In genomic region chr2:168307379-168307778, GRCh38 we compare ENCODE assay signal across 27 cellular contexts.
"Had no signal": no experiment of that assay in that cellular context is flagged by ENCODE, and none has a peak within 500 bp of the region (broad histone marks: within the 10 kb centered on the region; RNA-seq: fewer than 3 reads in every experiment).

No MANE protein-coding gene starts in this region.

- H3K9me3 ChIP-seq: suprapubic skin, testis, thoracic aorta, thyroid gland, upper lobe of right lung, uterus, vagina had no signal

- H3K4me1 ChIP-seq: suprapubic skin, testis, tibial nerve, upper lobe of left lung, upper lobe of right lung, uterus had no signal

- H3K27ac ChIP-seq: stomach, suprapubic skin, testis, thoracic aorta, thyroid gland, tibial artery, tibial nerve, transverse colon, upper lobe of left lung, upper lobe of right lung, uterus, vagina had no signal

- ATAC-seq: stimulated activated effector memory CD8-positive, alpha-beta T cell treated with anti-CD3 and anti-CD28 coated beads, Interleukin-12 subunit alpha, Interleukin-12 subunit beta, amount 100 ng/mL, for 72 hours; stimulated activated memory B cell treated with anti-CD40 and anti-IgM and Interleukin-4, amounts not matched to agents 10 μg/mL and 1 μg/mL and 100 μg/mL, for 72 hours; stimulated activated naive B cell treated with anti-CD40 and anti-IgM and Interleukin-4, amounts not matched to agents 10 μg/mL and 1 μg/mL and 100 μg/mL, for 72 hours; stimulated activated naive CD8-positive, alpha-beta T cell treated with anti-CD3 and anti-CD28 coated beads, Interleukin-15, amount 100 ng/mL, for 72 hours; stimulated activated naive CD8-positive, alpha-beta T cell treated with anti-CD3 and anti-CD28 coated beads, Interleukin-15, Interleukin-2, amounts not matched to agents 100 U/mL and 50 U/mL, for 24 hours; upper lobe of right lung had no signal

- FAIRE-seq: urothelium cell line had no signal

- H3K4me3 ChIP-seq: stomach, suprapubic skin, testis, thoracic aorta, thyroid gland, tibial artery, tibial nerve, transverse colon, upper lobe of left lung, upper lobe of right lung, uterus, vagina had no signal

- H3K36me3 ChIP-seq: stomach, suprapubic skin, thoracic aorta, thyroid gland, tibial artery, tibial nerve, transverse colon, upper lobe of left lung, upper lobe of right lung, uterus, vagina had no signal

- DNase-seq: stimulated activated CD4-positive, alpha-beta T cell treated with anti-CD3 and anti-CD28 coated beads, Interleukin-2, amount 100 ng/mL, for 48 hours; stimulated activated CD4-positive, alpha-beta T cell treated with anti-CD3 and anti-CD28 coated beads, Interleukin-4, amount 100 ng/mL, for 1 hour; stimulated activated CD4-positive, alpha-beta T cell treated with anti-CD3 and anti-CD28 coated beads, Interleukin-4, amount 100 ng/mL, for 24 hours; stimulated activated CD4-positive, alpha-beta T cell treated with anti-CD3 and anti-CD28 coated beads, Interleukin-4, amount 100 ng/mL, for 4 hours; stimulated activated CD8-positive, alpha-beta memory T cell treated with anti-CD3 and anti-CD28 coated beads, Interleukin-4, amount 100 ng/mL, for 48 hours; stimulated activated naive B cell treated with anti-CD40 and anti-IgM and Interleukin-4, amounts not matched to agents 10 μg/mL and 1 μg/mL and 100 μg/mL, for 72 hours; stimulated activated naive CD4-positive, alpha-beta T cell; stimulated activated naive CD4-positive, alpha-beta T cell treated with Interleukin-2 at 50 U/mL for 16 hours; stimulated activated naive CD8-positive, alpha-beta T cell treated with anti-CD3 and anti-CD28 coated beads, Interleukin-15, amount 100 ng/mL, for 72 hours; stimulated activated naive CD8-positive, alpha-beta T cell treated with anti-CD3 and anti-CD28 coated beads, Interleukin-15, Interleukin-2, amounts not matched to agents 100 U/mL and 50 U/mL, for 24 hours; stomach; substantia nigra; testis; thyroid gland; tibial artery; transverse colon; trophoblast cell; upper lobe of left lung; upper lobe of right lung; uterus had no signal

- H3K27me3 ChIP-seq: stomach, suprapubic skin, testis, thyroid gland, tibial artery, tibial nerve, transverse colon, upper lobe of left lung, upper lobe of right lung, uterus, vagina had no signal
